In genomic region chr5:82174128-82174918, GRCh38 we compare ENCODE assay signal across 8 cellular contexts.
DNase-seq lines count a peak whose midpoint lies in the region; ATAC-seq and TF ChIP-seq lines count a peak whose summit lies in the region.

No MANE protein-coding gene starts in this region.

- ATAC-seq in HG02798 (IDR thresholded peaks at IDR 0.05; ENCODE audit: poor library complexity, unreplicated experiment) (peak; percentile 99), WTC11 (peak; percentile 85)

- DNase-seq in GM13977 (ENCODE audit: low spot score) (peak; percentile 68), NCI-H1417 (lab: John Stamatoyannopoulos, UW) (peak; percentile 5 to 51 (median 42)), WTC11 (ENCODE audit: low spot score) (peak; percentile 88), chondrocyte (ENCODE audit: low spot score) (no peak), lower leg skin (ENCODE audit: low spot score in 2 of 2) (peak; percentile 34 to 84)
- peak; percentile 44 for DNase-seq in stimulated activated CD8-positive, alpha-beta memory T cell treated with anti-CD3 and anti-CD28 coated beads, Interleukin-4, amount 100 ng/mL, for 24 hours (ENCODE audit: low read depth)

- H3K4me1 Mint-ChIP-seq in WTC11, result no peaks in the 10 kb centered on the region
- peaks cover 3% of the 10 kb centered on the region for H3K4me1 Mint-ChIP-seq in chondrocyte (ENCODE audit: low read depth)

- in situ Hi-C loops in GM13977 (cut with MboI; ENCODE audit: low pct_unique_long_range_greater_than_20kb, low sequenced_read_pairs, unreplicated experiment), result loop anchor here (25.0 kb wide), 1 partner anchor 662 kb away; no protein-coding TSS in a partner anchor

- TF ChIP-seq POLR2A in lower leg skin (IDR thresholded peaks at IDR 0.05), result no peak

- H3K27me3 Mint-ChIP-seq in WTC11 (ENCODE audit: low read depth) (no peaks in the 10 kb centered on the region), chondrocyte (ENCODE audit: low read depth) (no peaks in the 10 kb centered on the region)

- no peak overlapping the region for H3K4me3 ChIP-seq in lower leg skin (ENCODE audit: low read depth, poor library complexity, severe bottlenecking)

- POLR2A ChIA-PET in WTC11 (lab: Charles Lee), result no interaction called here

- intact Hi-C loops in lower leg skin (cut with DNase I; ENCODE audit: low total_unique reads), result no loop called here

- no peaks in the 10 kb centered on the region for H3K9me3 Mint-ChIP-seq in WTC11
- H3K9me3 Mint-ChIP-seq in chondrocyte (ENCODE audit: low read depth), result no peaks in the 10 kb centered on the region

- TF ChIP-seq CTCF in 22Rv1 (IDR thresholded peaks at IDR 0.05) (peak; percentile 90), GM13977 (IDR thresholded peaks at IDR 0.05; ENCODE audit: extremely low read depth, insufficient read depth, missing control alignments) (peak; percentile 66), WTC11 (IDR thresholded peaks at IDR 0.05) (peak; percentile 44), chondrocyte (IDR thresholded peaks at IDR 0.05) (peak; percentile 78), lower leg skin (IDR thresholded peaks at IDR 0.05) (no peak)

- WGBS in lower leg skin, 2 donors, result 64 to 68% methylated on average over 3 of the region's 3 CpGs

- CTCF ChIA-PET in WTC11 (lab: Charles Lee), result interaction anchor here (1.1 kb wide), 1 partner anchor 318 kb away, joined by 3 read pairs; no protein-coding TSS in a partner anchor

- no peaks in the 10 kb centered on the region for H3K36me3 Mint-ChIP-seq in WTC11
- H3K36me3 Mint-ChIP-seq in chondrocyte (ENCODE audit: low read depth), result no peaks in the 10 kb centered on the region

- H3K27ac ChIP-seq in 22Rv1, result no peak overlapping the region

- H3K27ac Mint-ChIP-seq in WTC11, result no peak overlapping the region
- H3K27ac Mint-ChIP-seq in chondrocyte (ENCODE audit: unreplicated experiment), result peak overlapping the region; percentile 47

- H3K4me3 Mint-ChIP-seq in WTC11, result no peak overlapping the region
- H3K4me3 Mint-ChIP-seq in chondrocyte (ENCODE audit: unreplicated experiment), result no peak overlapping the region

TF ChIP-seq in WTC11, 78 proteins besides CTCF, POLR2A, EP300 and RAD21:
- no peak for TF ChIP-seq RELA (CRISPR knock-in tag; IDR thresholded peaks at IDR 0.05; ENCODE audit: borderline replicate concordance)
- TF ChIP-seq TEAD4 (CRISPR knock-in tag; IDR thresholded peaks at IDR 0.05), result no peak
- no peak for TF ChIP-seq ZNF532 (CRISPR knock-in tag; IDR thresholded peaks at IDR 0.05; ENCODE audit: borderline replicate concordance)
- no peak for TF ChIP-seq NR2C2 (CRISPR knock-in tag; IDR thresholded peaks at IDR 0.05)
- TF ChIP-seq IRF2 (CRISPR knock-in tag; IDR thresholded peaks at IDR 0.05; ENCODE audit: borderline replicate concordance, low read depth), result no peak
- no peak for TF ChIP-seq ZNF425 (CRISPR knock-in tag; conservative IDR thresholded peaks at IDR 0.05)
- no peak for TF ChIP-seq HMGA2 (CRISPR knock-in tag; IDR thresholded peaks at IDR 0.05)
- TF ChIP-seq SP1 (CRISPR knock-in tag; conservative IDR thresholded peaks at IDR 0.05), result no peak
- no peak for TF ChIP-seq ATF6 (CRISPR knock-in tag; IDR thresholded peaks at IDR 0.05)
- no peak for TF ChIP-seq PREB (CRISPR knock-in tag; IDR thresholded peaks at IDR 0.05; ENCODE audit: borderline replicate concordance)
- no peak for TF ChIP-seq NFE2L1 (CRISPR knock-in tag; IDR thresholded peaks at IDR 0.05)
- TF ChIP-seq NFYB (CRISPR knock-in tag; conservative IDR thresholded peaks at IDR 0.05; ENCODE audit: low read depth), result no peak
TF ChIP-seq in WTC11: peak in this region for 0.

Comparison
In these comparisons a context has a peak if more than half of its experiments do, and no peak if none do; other contexts are left out.
1. CTCF ChIP-seq: peak in 22Rv1 (single experiment), GM13977 (single experiment), WTC11 (single experiment) and chondrocyte (single experiment); none in lower leg skin (0 of 3).